ENCODE assay signal across 8 cellular contexts in genomic region chr5:59496524-59497134, GRCh38.
DNase-seq lines count a peak whose midpoint lies in the region; ATAC-seq, FAIRE-seq and TF ChIP-seq lines count a peak whose summit lies in the region.

No MANE protein-coding gene starts in this region.

- H3K79me2 ChIP-seq in K562 (ENCODE audit: control insufficient read depth, insufficient read depth, low read length), result no peaks in the 10 kb centered on the region

- H2AFZ ChIP-seq in K562 (ENCODE audit: low read depth, low read length), result no peak overlapping the region

- in situ Hi-C loops in K562 (cut with MboI), result no loop called here
- in situ Hi-C loops in gastrocnemius medialis (cut with MboI; ENCODE audit: low sequenced_read_pairs in 4 of 4), result no loop called here

- no peaks in the 10 kb centered on the region for H3K27me3 ChIP-seq in K562 (ENCODE audit: control insufficient read depth in 2 of 2, insufficient read depth in 2 of 2, low read length in 2 of 2)
- H3K27me3 ChIP-seq in gastrocnemius medialis, result no peaks in the 10 kb centered on the region

- H3K27ac Mint-ChIP-seq in activated naive CD4-positive, alpha-beta T cell treated with anti-CD3 and anti-CD28 coated beads for 36 hours, result no peak overlapping the region
- H3K27ac Mint-ChIP-seq in mesothelial cell of epicardium, result no peak overlapping the region

- CTCF ChIA-PET in activated naive CD4-positive, alpha-beta T cell treated with anti-CD3 and anti-CD28 coated beads for 36 hours (lab: Charles Lee), result interaction anchor here (0.6 to 1.4 kb wide), 11 partner anchors 8 to 1203 kb away, joined by 3 to 8 read pairs (median 3); partner anchors contain the start of gene DEPDC1B
- CTCF ChIA-PET in K562 (lab: Yijun Ruan, JAX; ENCODE audit: low intra/inter-chr PET ratio), result no interaction called here

- H3K4me1 Mint-ChIP-seq in activated naive CD4-positive, alpha-beta T cell treated with anti-CD3 and anti-CD28 coated beads for 36 hours (ENCODE audit: low read depth), result no peaks in the 10 kb centered on the region
- H3K4me1 Mint-ChIP-seq in mesothelial cell of epicardium, result peaks cover 6% of the 10 kb centered on the region

- no peak for FAIRE-seq in K562 (lab: Jason Lieb, UNC)

- POLR2A ChIA-PET in K562 (lab: Yijun Ruan, JAX), result no interaction called here

- H3K9ac ChIP-seq in K562 (ENCODE audit: insufficient read depth in 1 of 2, low read depth in 2 of 2, low read length in 2 of 2), result no peak overlapping the region

- H3K9me3 ChIP-seq in K562 (replicated peaks; ENCODE audit: control insufficient read depth, insufficient read depth, low read depth, low read length) (no peaks in the 10 kb centered on the region), gastrocnemius medialis (no peaks in the 10 kb centered on the region)

- H3K4me3 ChIP-seq in K562 (no peak overlapping the region), gastrocnemius medialis (no peak overlapping the region)

- under 1% methylated on average over 13 of the region's 17 CpGs for WGBS in K562 (ENCODE audit: insufficient coverage, low coverage, missing lambda C conversion rate)

- intact Hi-C loops in activated naive CD4-positive, alpha-beta T cell treated with anti-CD3 and anti-CD28 coated beads for 36 hours (cut with micrococcal nuclease), result loop anchor here (1.0 kb wide), 1 partner anchor 106 kb away; no protein-coding TSS in a partner anchor
- intact Hi-C loops in K562 (cut with micrococcal nuclease) (no loop called here), gastrocnemius medialis (cut with DNase I; ENCODE audit: low total_unique reads) (no loop called here)

- no TSS peak for BruUV-seq in K562 (replicated peaks; lab: Mats Ljungman, UMichigan)

- peak; percentile 85 for ATAC-seq in HG03280 (IDR thresholded peaks at IDR 0.05; ENCODE audit: unreplicated experiment)
- ATAC-seq in K562, result no peak
- ATAC-seq in gastrocnemius medialis, result no peak
- ATAC-seq in GM19395 (IDR thresholded peaks at IDR 0.05; ENCODE audit: unreplicated experiment), result no peak

- H3K4me3 Mint-ChIP-seq in activated naive CD4-positive, alpha-beta T cell treated with anti-CD3 and anti-CD28 coated beads for 36 hours, result no peak overlapping the region
- H3K4me3 Mint-ChIP-seq in mesothelial cell of epicardium, result no peak overlapping the region

- H3K4me1 ChIP-seq in K562 (replicated peaks in 1 of 2; ENCODE audit: control insufficient read depth in 2 of 2, insufficient read depth in 2 of 2, low read length in 2 of 2) (no peaks in the 10 kb centered on the region), gastrocnemius medialis (peaks cover 36 to 44% of the 10 kb centered on the region in 2 donors)

- TF ChIP-seq EP300 in K562 (IDR thresholded peaks at IDR 0.05; ENCODE audit: low read length), result no peak

- no peak for TF ChIP-seq RAD21 in K562 (CRISPR knock-in tag; conservative IDR thresholded peaks at IDR 0.05 in 1 of 2, IDR thresholded peaks at IDR 0.05 in 1 of 2)

- H3K4me2 ChIP-seq in K562 (ENCODE audit: insufficient read depth, low read length), result no peak overlapping the region

- H3K27ac ChIP-seq in K562 (ENCODE audit: extremely low read depth, low read depth, low read length) (no peak overlapping the region), gastrocnemius medialis (no peak overlapping the region)

- no peaks in the 10 kb centered on the region for H4K20me1 ChIP-seq in K562 (replicated peaks; ENCODE audit: control insufficient read depth, insufficient read depth, low read length)

- no peaks in the 10 kb centered on the region for H3K36me3 Mint-ChIP-seq in activated naive CD4-positive, alpha-beta T cell treated with anti-CD3 and anti-CD28 coated beads for 36 hours (ENCODE audit: low read depth)
- peaks cover 19% of the 10 kb centered on the region for H3K36me3 Mint-ChIP-seq in mesothelial cell of epicardium

- H3K36me3 ChIP-seq in K562 (ENCODE audit: control insufficient read depth, insufficient read depth, low read length), result no peaks in the 10 kb centered on the region
- no peaks in the 10 kb centered on the region for H3K36me3 ChIP-seq in gastrocnemius medialis

- peaks cover 6% of the 10 kb centered on the region for H3K27me3 Mint-ChIP-seq in activated naive CD4-positive, alpha-beta T cell treated with anti-CD3 and anti-CD28 coated beads for 36 hours (ENCODE audit: low read depth)
- no peaks in the 10 kb centered on the region for H3K27me3 Mint-ChIP-seq in mesothelial cell of epicardium (ENCODE audit: low read depth)

- DNase-seq in activated naive CD4-positive, alpha-beta T cell treated with anti-CD3 and anti-CD28 coated beads for 36 hours, result peak; percentile 25
- no peak for DNase-seq in activated naive CD4-positive, alpha-beta T cell (lab: John Stamatoyannopoulos, UW)
- DNase-seq in K562 (ENCODE audit: extremely low read depth in 1 of 4, low spot score in 3 of 4) (peak; percentile 5 to 17 (median 10)), gastrocnemius medialis (no peak), mucosa of gallbladder (ENCODE audit: low spot score) (no peak), mesothelial cell of epicardium (ENCODE audit: low spot score in 2 of 2, unreplicated experiment in 2 of 2) (no peak)

- TF ChIP-seq POLR2A in K562 (conservative IDR thresholded peaks at IDR 0.05) (no peak), gastrocnemius medialis (IDR thresholded peaks at IDR 0.05) (no peak)

- no peaks in the 10 kb centered on the region for H3K9me1 ChIP-seq in K562 (ENCODE audit: control insufficient read depth, insufficient read depth, low read length)

- peak; percentile 28 to 33 (median 31); a peak in 3 of 6 replicates for TF ChIP-seq CTCF in K562 (IDR thresholded peaks at IDR 0.05 in 2 of 3, conservative IDR thresholded peaks at IDR 0.05 in 1 of 3; ENCODE audit: insufficient read depth in 2 of 3, low read depth in 1 of 3, low read length in 3 of 3)
- TF ChIP-seq CTCF in gastrocnemius medialis (IDR thresholded peaks at IDR 0.05 in 4 of 5, conservative IDR thresholded peaks at IDR 0.05 in 1 of 5), result peak in 3 of 5 experiments; percentile 10 to 19 (median 11)
- no peak for TF ChIP-seq CTCF in mesothelial cell of epicardium (IDR thresholded peaks at IDR 0.05; ENCODE audit: unreplicated experiment)

- no peaks in the 10 kb centered on the region for H3K9me3 Mint-ChIP-seq in activated naive CD4-positive, alpha-beta T cell treated with anti-CD3 and anti-CD28 coated beads for 36 hours
- H3K9me3 Mint-ChIP-seq in mesothelial cell of epicardium, result peaks cover 17% of the 10 kb centered on the region

TF ChIP-seq in K562, 482 proteins besides CTCF, POLR2A, EP300 and RAD21 (continues in another document):
- TF ChIP-seq CHCHD3 (CRISPR knock-in tag; IDR thresholded peaks at IDR 0.05), result no peak
- no peak for TF ChIP-seq NCOA6 (IDR thresholded peaks at IDR 0.05)
- TF ChIP-seq ZNF436 (CRISPR knock-in tag; IDR thresholded peaks at IDR 0.05), result no peak
- TF ChIP-seq ZNF395 (CRISPR knock-in tag; IDR thresholded peaks at IDR 0.05), result no peak
- TF ChIP-seq HNRNPUL1 (IDR thresholded peaks at IDR 0.05; ENCODE audit: low read length), result no peak
- no peak for TF ChIP-seq HDAC2 (IDR thresholded peaks at IDR 0.05)
- no peak for TF ChIP-seq CREBBP (IDR thresholded peaks at IDR 0.05; ENCODE audit: low read depth, low read length)
- TF ChIP-seq SMAD4 (CRISPR knock-in tag; conservative IDR thresholded peaks at IDR 0.05), result no peak
- TF ChIP-seq ETV1 (tag; conservative IDR thresholded peaks at IDR 0.05; ENCODE audit: low read depth), result no peak
- TF ChIP-seq ZNF133 (CRISPR knock-in tag; IDR thresholded peaks at IDR 0.05), result no peak
- no peak for TF ChIP-seq CBFA2T2 (conservative IDR thresholded peaks at IDR 0.05)
- TF ChIP-seq ZNF707 (CRISPR knock-in tag; conservative IDR thresholded peaks at IDR 0.05), result no peak
- TF ChIP-seq SUPT5H (IDR thresholded peaks at IDR 0.05), result no peak
- TF ChIP-seq ELK3 (CRISPR knock-in tag; IDR thresholded peaks at IDR 0.05), result no peak
- TF ChIP-seq NFYB (IDR thresholded peaks at IDR 0.05; ENCODE audit: extremely low read depth, insufficient read length), result no peak
- no peak for TF ChIP-seq SFPQ (IDR thresholded peaks at IDR 0.05; ENCODE audit: low read depth, low read length)
- TF ChIP-seq KDM1A (IDR thresholded peaks at IDR 0.05), result no peak
- TF ChIP-seq JUNB (CRISPR knock-in tag; conservative IDR thresholded peaks at IDR 0.05), result no peak
- no peak for TF ChIP-seq CBFA2T3 (IDR thresholded peaks at IDR 0.05)

Comparison
In these comparisons a context has a peak if more than half of its experiments do, and no peak if none do; other contexts are left out.
1. DNase-seq: peak in activated naive CD4-positive, alpha-beta T cell treated with anti-CD3 and anti-CD28 coated beads for 36 hours (single experiment) and K562 (4 of 4); none in activated naive CD4-positive, alpha-beta T cell (0 of 4), gastrocnemius medialis (0 of 2), mucosa of gallbladder (single experiment) and mesothelial cell of epicardium (0 of 2).